ENCODE assay signal across 13 cellular contexts in the genomic region with DNA sequence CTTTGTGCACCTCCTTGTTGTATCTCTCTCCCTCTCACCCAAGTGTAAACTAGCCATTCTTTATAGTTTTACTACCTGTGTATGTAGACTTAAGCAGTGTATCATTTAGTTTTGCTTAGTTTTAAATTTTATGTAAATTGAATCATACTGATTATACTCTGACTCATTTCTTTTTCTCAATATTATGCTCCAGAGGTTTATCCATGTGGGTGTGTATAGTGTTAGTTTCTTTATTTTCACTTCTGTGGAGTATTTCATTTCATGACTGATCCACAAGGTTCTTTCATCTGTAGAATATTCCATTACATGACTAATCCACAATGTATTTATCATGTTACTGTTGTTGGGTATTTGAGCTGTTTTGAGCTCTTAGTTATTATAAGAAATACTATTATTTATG.
"Had no signal": no experiment of that assay in that cellular context is flagged by ENCODE, and none has a peak within 500 bp of the region (broad histone marks: within the 10 kb centered on the region; RNA-seq: fewer than 3 reads in every experiment).

No MANE protein-coding gene starts in this region.

- H3K4me3 ChIP-seq: esophagus squamous epithelium, psoas muscle, stomach had no signal

- ATAC-seq: activated CD8-positive, alpha-beta memory T cell treated with anti-CD3 and anti-CD28 coated beads, Interleukin-2, amount 10 ng/mL, durations not matched to agents 7 days and 5 days; psoas muscle; sciatic nerve had no signal

- H3K36me3 ChIP-seq: esophagus squamous epithelium, stomach had no signal

- H3K9me3 ChIP-seq: esophagus squamous epithelium, psoas muscle, stomach had no signal

- H3K27ac ChIP-seq: esophagus squamous epithelium, psoas muscle, stomach had no signal

- DNase-seq: activated CD4-positive, alpha-beta T cell treated with anti-CD3 and anti-CD28 coated beads, Interleukin-2, amount 50 U/mL, for 48 hours; activated CD8-positive, alpha-beta memory T cell treated with anti-CD3 and anti-CD28 coated beads, Interleukin-2, amount 10 ng/mL, durations not matched to agents 7 days and 5 days; activated naive CD4-positive, alpha-beta T cell treated with anti-CD3 and anti-CD28 coated beads for 36 hours; dermis blood vessel endothelial cell; endodermal cell; esophagus squamous epithelium; foreskin melanocyte; head of caudate nucleus; occipital lobe; psoas muscle; stomach; SW 1271 had no signal

- H3K27me3 ChIP-seq: esophagus squamous epithelium, stomach had no signal

- H3K4me1 ChIP-seq: esophagus squamous epithelium, psoas muscle had no signal
